ENCODE assay signal across 15 cellular contexts in genomic region chr1:26759531-26759930, GRCh38. TPM values are rescaled to one million over a fixed set of nuclear protein-coding genes. Genes with fewer than 3 reads are reported as not detected.
A peak's percentile ranks its signal among the peaks of the same experiment; 100 is the strongest.
DNase-seq lines count a peak whose midpoint lies in the region; ATAC-seq and TF ChIP-seq lines count a peak whose summit lies in the region.
"Had no signal": no experiment of that assay in that cellular context is flagged by ENCODE, and none has a peak within 500 bp of the region (broad histone marks: within the 10 kb centered on the region; RNA-seq: fewer than 3 reads in every experiment).

No MANE protein-coding gene starts in this region.

- TF ChIP-seq POLR2A in right lobe of liver (IDR thresholded peaks at IDR 0.05) (no peak), esophagus muscularis mucosa (IDR thresholded peaks at IDR 0.05; ENCODE audit: low read depth) (no peak), gastrocnemius medialis (IDR thresholded peaks at IDR 0.05) (no peak)

- intact Hi-C loops in Right ventricle myocardium superior (cut with DNase I), result no loop called here
- intact Hi-C loops in right lobe of liver (cut with DNase I), result no loop called here
- intact Hi-C loops in esophagus muscularis mucosa (cut with DNase I), result no loop called here
- intact Hi-C loops in gastrocnemius medialis (cut with DNase I; ENCODE audit: low total_unique reads), result no loop called here

- in situ Hi-C loops in gastrocnemius medialis (cut with MboI; ENCODE audit: low sequenced_read_pairs in 4 of 4), result no loop called here

- H3K9me3 ChIP-seq in cardiac muscle cell (ENCODE audit: low read depth), result no peaks in the 10 kb centered on the region
- H3K9me3 ChIP-seq in right lobe of liver, result no peaks in the 10 kb centered on the region
- no peaks in the 10 kb centered on the region for H3K9me3 ChIP-seq in esophagus muscularis mucosa
- H3K9me3 ChIP-seq in gastrocnemius medialis, result no peaks in the 10 kb centered on the region

- H3K27me3 Mint-ChIP-seq in activated naive CD8-positive, alpha-beta T cell treated with anti-CD3 and anti-CD28 coated beads, Interleukin-2, amount 50 U/mL, for 24 hours, result no peaks in the 10 kb centered on the region
- no peaks in the 10 kb centered on the region for H3K27me3 Mint-ChIP-seq in stimulated activated naive CD8-positive, alpha-beta T cell treated with anti-CD3 and anti-CD28 coated beads, Interleukin-15, amount 100 ng/mL, for 72 hours

- peaks cover 47% of the 10 kb centered on the region for H3K36me3 Mint-ChIP-seq in activated naive CD8-positive, alpha-beta T cell treated with anti-CD3 and anti-CD28 coated beads, Interleukin-2, amount 50 U/mL, for 24 hours (ENCODE audit: low read depth)

- no peak overlapping the region for H3K4me3 Mint-ChIP-seq in activated naive CD8-positive, alpha-beta T cell treated with anti-CD3 and anti-CD28 coated beads, Interleukin-2, amount 50 U/mL, for 24 hours
- no peak overlapping the region for H3K4me3 Mint-ChIP-seq in stimulated activated naive CD8-positive, alpha-beta T cell treated with anti-CD3 and anti-CD28 coated beads, Interleukin-15, amount 100 ng/mL, for 72 hours

- no peaks in the 10 kb centered on the region for H3K27me3 ChIP-seq in cardiac muscle cell
- H3K27me3 ChIP-seq in right lobe of liver, result no peaks in the 10 kb centered on the region
- H3K27me3 ChIP-seq in esophagus muscularis mucosa, result no peaks in the 10 kb centered on the region
- no peaks in the 10 kb centered on the region for H3K27me3 ChIP-seq in gastrocnemius medialis

- no peak for ATAC-seq in Right ventricle myocardium superior (ENCODE audit: poor library complexity)
- no peak for ATAC-seq in activated naive CD8-positive, alpha-beta T cell treated with anti-CD3 and anti-CD28 coated beads, Interleukin-2, amount 50 U/mL, for 24 hours
- peak; percentile 33 to 66 (median 50) for ATAC-seq in right lobe of liver
- no peak for ATAC-seq in stimulated activated naive CD8-positive, alpha-beta T cell treated with anti-CD3 and anti-CD28 coated beads, Interleukin-15, amount 100 ng/mL, for 72 hours
- no peak for ATAC-seq in gastrocnemius medialis

- no peaks in the 10 kb centered on the region for H3K9me3 Mint-ChIP-seq in activated naive CD8-positive, alpha-beta T cell treated with anti-CD3 and anti-CD28 coated beads, Interleukin-2, amount 50 U/mL, for 24 hours
- no peaks in the 10 kb centered on the region for H3K9me3 Mint-ChIP-seq in stimulated activated naive CD8-positive, alpha-beta T cell treated with anti-CD3 and anti-CD28 coated beads, Interleukin-15, amount 100 ng/mL, for 72 hours

- TF ChIP-seq CTCF in cardiac muscle cell (IDR thresholded peaks at IDR 0.05; ENCODE audit: low read depth, low read length), result no peak
- TF ChIP-seq CTCF in right lobe of liver (IDR thresholded peaks at IDR 0.05), result no peak
- no peak for TF ChIP-seq CTCF in esophagus muscularis mucosa (IDR thresholded peaks at IDR 0.05)
- TF ChIP-seq CTCF in gastrocnemius medialis (IDR thresholded peaks at IDR 0.05 in 4 of 5, conservative IDR thresholded peaks at IDR 0.05 in 1 of 5), result no peak

- H3K4me1 Mint-ChIP-seq in activated naive CD8-positive, alpha-beta T cell treated with anti-CD3 and anti-CD28 coated beads, Interleukin-2, amount 50 U/mL, for 24 hours, result peaks cover 29% of the 10 kb centered on the region
- H3K4me1 Mint-ChIP-seq in stimulated activated naive CD8-positive, alpha-beta T cell treated with anti-CD3 and anti-CD28 coated beads, Interleukin-15, amount 100 ng/mL, for 72 hours, result peaks cover 29% of the 10 kb centered on the region

- peak overlapping the region; percentile 6 for H3K27ac ChIP-seq in cardiac muscle cell
- H3K27ac ChIP-seq in right lobe of liver, result peak overlapping the region in 1 of 3 donors; percentile 59
- no peak overlapping the region for H3K27ac ChIP-seq in esophagus muscularis mucosa (replicated peaks in 1 of 4)
- no peak overlapping the region for H3K27ac ChIP-seq in gastrocnemius medialis
- H3K27ac ChIP-seq: PC-9 had no signal

- no peak for TF ChIP-seq EP300 in esophagus muscularis mucosa (IDR thresholded peaks at IDR 0.05)

- H3K27ac Mint-ChIP-seq in activated naive CD8-positive, alpha-beta T cell treated with anti-CD3 and anti-CD28 coated beads, Interleukin-2, amount 50 U/mL, for 24 hours, result peak overlapping the region; percentile 60
- peak overlapping the region in 1 of 2 donors; percentile 86 for H3K27ac Mint-ChIP-seq in stimulated activated naive CD8-positive, alpha-beta T cell treated with anti-CD3 and anti-CD28 coated beads, Interleukin-15, amount 100 ng/mL, for 72 hours

- H3K4me1 ChIP-seq in cardiac muscle cell (ENCODE audit: low read depth) (no peaks in the 10 kb centered on the region), right lobe of liver (peaks cover 0 to 31% (median 6%) of the 10 kb centered on the region in 4 donors), esophagus muscularis mucosa (peaks cover 0 to 24% (median 2%) of the 10 kb centered on the region in 4 donors), gastrocnemius medialis (peaks cover 6% of the 10 kb centered on the region in 2 donors)

- DNase-seq in cardiac muscle cell (ENCODE audit: low read depth in 1 of 2, low spot score in 1 of 2), result no peak
- DNase-seq in Right ventricle myocardium superior, result no peak
- no peak for DNase-seq in activated naive CD8-positive, alpha-beta T cell treated with anti-CD3 and anti-CD28 coated beads, Interleukin-2, amount 50 U/mL, for 24 hours
- no peak for DNase-seq in right lobe of liver
- no peak for DNase-seq in stimulated activated naive CD8-positive, alpha-beta T cell treated with anti-CD3 and anti-CD28 coated beads, Interleukin-15, amount 100 ng/mL, for 72 hours
- no peak for DNase-seq in esophagus muscularis mucosa (ENCODE audit: extremely low spot score)
- no peak for DNase-seq in OCI-M2 (lab: John Stamatoyannopoulos, UW; ENCODE audit: unreplicated experiment)
- no peak for DNase-seq in gastrocnemius medialis
- DNase-seq: AML-193, EL, MM.1S, NCI-H1105 treated with DMSO at 0.1 percent for 48 hours, NCI-H187, NCI-H69, PC-9 had no signal

- H3K36me3 ChIP-seq in cardiac muscle cell (peaks cover 53% of the 10 kb centered on the region), right lobe of liver (peaks cover 5 to 53% (median 22%) of the 10 kb centered on the region in 4 donors), esophagus muscularis mucosa (peaks cover 47 to 68% (median 56%) of the 10 kb centered on the region in 4 donors), gastrocnemius medialis (peaks cover 0 to 48% of the 10 kb centered on the region in 2 donors)

- H3K4me3 ChIP-seq in cardiac muscle cell, result no peak overlapping the region
- H3K4me3 ChIP-seq in right lobe of liver, result no peak overlapping the region
- H3K4me3 ChIP-seq in esophagus muscularis mucosa, result no peak overlapping the region
- H3K4me3 ChIP-seq in gastrocnemius medialis, result no peak overlapping the region
- H3K4me3 ChIP-seq: PC-9 had no signal

RNA-seq across cellular contexts. Expression of gene PIGV, which starts 28.2 kb away (rescaled TPM):
- total RNA-seq in cardiac muscle cell, result 8.5 and 13.7 TPM in 2 replicates
- polyA plus RNA-seq in cardiac muscle cell, result 11.7 and 12.4 TPM in 2 replicates
- 5.5 TPM for total RNA-seq in Right ventricle myocardium superior
- total RNA-seq in right lobe of liver, result 10 to 100 TPM; 13.2 to 27.8 (median 19.2) TPM
- total RNA-seq in esophagus muscularis mucosa, result 10 to 100 TPM; 11.8 to 15.2 (median 13.7) TPM
- 10 to 100 TPM in 1 of 4 donors, 1 to 10 TPM in 3; 2.9 to 16.0 (median 5.8) TPM for total RNA-seq in gastrocnemius medialis

Comparison
In these comparisons a context has a peak if more than half of its experiments do, and no peak if none do; other contexts are left out.
1. ATAC-seq: peak in right lobe of liver (4 of 4); none in Right ventricle myocardium superior (single experiment), activated naive CD8-positive, alpha-beta T cell treated with anti-CD3 and anti-CD28 coated beads, Interleukin-2, amount 50 U/mL, for 24 hours (single experiment), stimulated activated naive CD8-positive, alpha-beta T cell treated with anti-CD3 and anti-CD28 coated beads, Interleukin-15, amount 100 ng/mL, for 72 hours (single experiment) and gastrocnemius medialis (0 of 2).